11 cellular contexts compared by ENCODE assay signal in genomic region chr11:93528757-93529639, GRCh38. TPM values are rescaled to one million over a fixed set of nuclear protein-coding genes. Genes with fewer than 3 reads are reported as not detected.
DNase-seq lines count a peak whose midpoint lies in the region; ATAC-seq and TF ChIP-seq lines count a peak whose summit lies in the region.
"Had no signal": no experiment of that assay in that cellular context is flagged by ENCODE, and none has a peak within 500 bp of the region (broad histone marks: within the 10 kb centered on the region; RNA-seq: fewer than 3 reads in every experiment).

No MANE protein-coding gene starts in this region.

- ATAC-seq in GM18520 (IDR thresholded peaks at IDR 0.05; ENCODE audit: unreplicated experiment) (no peak), GM18909 (IDR thresholded peaks at IDR 0.05; ENCODE audit: poor library complexity, unreplicated experiment) (no peak)

- peak overlapping the region; percentile 6 for H3K27ac ChIP-seq in mesodermal cell (ENCODE audit: low read depth, low read length, severe bottlenecking)
- peak overlapping the region; percentile 40 to 69 (median 57) for H3K27ac ChIP-seq in transverse colon
- no peak overlapping the region for H3K27ac ChIP-seq in neural progenitor cell

- no peak overlapping the region for H3K4me2 ChIP-seq in neural progenitor cell

- H3K27me3 ChIP-seq in transverse colon: no peaks in the 10 kb centered on the region
- no peaks in the 10 kb centered on the region for H3K27me3 ChIP-seq in neural progenitor cell

- in situ Hi-C loops in transverse colon (cut with MboI; ENCODE audit: low pct_ligation_motif_present in 1 of 4, low pct_unique_long_range_greater_than_20kb in 1 of 4, low sequenced_read_pairs in 3 of 4): loop anchor here in 1 of 4 donors (25.0 kb wide), 1 partner anchor 108 kb away; no protein-coding TSS in a partner anchor

- H3K36me3 ChIP-seq in mesodermal cell (ENCODE audit: control insufficient read depth, insufficient read depth, low read length): no peaks in the 10 kb centered on the region
- no peaks in the 10 kb centered on the region for H3K36me3 ChIP-seq in transverse colon
- H3K36me3 ChIP-seq in neural progenitor cell: no peaks in the 10 kb centered on the region

- 51 to 100% methylated on average over 1 to 2 of the region's 10 CpGs for WGBS in mesodermal cell (ENCODE audit: insufficient coverage in 2 of 2), 2 experiments
- WGBS in transverse colon (ENCODE audit: low coverage in 1 of 2), 2 donors: 59 to 76% methylated on average over 3 to 10 of the region's 10 CpGs

- H3K27me3 Mint-ChIP-seq in activated CD4-positive, alpha-beta T cell treated with anti-CD3 and anti-CD28 coated beads, Interleukin-2, amount 10 ng/mL, durations not matched to agents 7 days and 5 days: no peaks in the 10 kb centered on the region
- H3K27me3 Mint-ChIP-seq in brain (no peaks in the 10 kb centered on the region), neural progenitor cell (ENCODE audit: insufficient read depth, low read depth) (peaks cover 2% of the 10 kb centered on the region)
- H3K27me3 Mint-ChIP-seq: B cell had no signal

- H3K4me3 ChIP-seq in mesodermal cell (ENCODE audit: extremely low read depth, insufficient read depth, low read length, poor library complexity, severe bottlenecking) (no peak overlapping the region), transverse colon (no peak overlapping the region), neural progenitor cell (no peak overlapping the region)

- H3K4me3 Mint-ChIP-seq in activated CD4-positive, alpha-beta T cell treated with anti-CD3 and anti-CD28 coated beads, Interleukin-2, amount 10 ng/mL, durations not matched to agents 7 days and 5 days: no peak overlapping the region
- H3K4me3 Mint-ChIP-seq in brain (peak overlapping the region in 2 of 5 experiments; percentile 18 to 22), neural progenitor cell (no peak overlapping the region)
- H3K4me3 Mint-ChIP-seq: B cell had no signal

- H4K20me1 ChIP-seq in neural progenitor cell (ENCODE audit: low read depth): peaks cover 36% of the 10 kb centered on the region

- TF ChIP-seq EP300 in transverse colon (IDR thresholded peaks at IDR 0.05; ENCODE audit: low read depth): no peak

- H3K9me3 ChIP-seq in mesodermal cell (ENCODE audit: control insufficient read depth, low read length) (no peaks in the 10 kb centered on the region), transverse colon (no peaks in the 10 kb centered on the region), neural progenitor cell (ENCODE audit: low read depth) (no peaks in the 10 kb centered on the region)

- no peak for TF ChIP-seq POLR2A in transverse colon (IDR thresholded peaks at IDR 0.05)

- no peak for DNase-seq in activated CD4-positive, alpha-beta T cell treated with anti-CD3 and anti-CD28 coated beads, Interleukin-2, amount 10 ng/mL, durations not matched to agents 7 days and 5 days
- no peak for DNase-seq in activated CD4-positive, alpha-beta T cell treated with anti-CD3 and anti-CD28 coated beads for 1 hour
- DNase-seq in transverse colon: no peak
- no peak for DNase-seq in neural progenitor cell (ENCODE audit: low spot score)
- DNase-seq: activated CD4-positive, CD25-positive, alpha-beta regulatory T cell; NCI-H2081 treated with DMSO at 0.1 percent for 48 hours had no signal

- H3F3A ChIP-seq in neural progenitor cell (ENCODE audit: low read depth): no peaks in the 10 kb centered on the region

- CTCF ChIA-PET in activated CD4-positive, alpha-beta T cell treated with anti-CD3 and anti-CD28 coated beads, Interleukin-2, amount 10 ng/mL, durations not matched to agents 7 days and 5 days (lab: Charles Lee): no interaction called here

- H3K27ac Mint-ChIP-seq in activated CD4-positive, alpha-beta T cell treated with anti-CD3 and anti-CD28 coated beads, Interleukin-2, amount 10 ng/mL, durations not matched to agents 7 days and 5 days: peak overlapping the region; percentile 77
- H3K27ac Mint-ChIP-seq in brain: peak overlapping the region in 4 of 5 experiments; percentile 48 to 83 (median 74)
- no peak overlapping the region for H3K27ac Mint-ChIP-seq in neural progenitor cell
- H3K27ac Mint-ChIP-seq: B cell had no signal

- H2AFZ ChIP-seq in neural progenitor cell (replicated peaks): no peak overlapping the region

- H3K9me3 Mint-ChIP-seq in activated CD4-positive, alpha-beta T cell treated with anti-CD3 and anti-CD28 coated beads, Interleukin-2, amount 10 ng/mL, durations not matched to agents 7 days and 5 days: no peaks in the 10 kb centered on the region
- H3K9me3 Mint-ChIP-seq in brain (no peaks in the 10 kb centered on the region), neural progenitor cell (no peaks in the 10 kb centered on the region)

- H3K4me1 ChIP-seq in mesodermal cell (ENCODE audit: control insufficient read depth, insufficient read depth, low read length, poor library complexity, severe bottlenecking) (peaks cover 13% of the 10 kb centered on the region), transverse colon (peaks cover 4 to 61% (median 12%) of the 10 kb centered on the region in 4 donors), neural progenitor cell (peaks cover 19% of the 10 kb centered on the region)

- intact Hi-C loops in transverse colon (cut with DNase I; ENCODE audit: low total_unique reads): loop anchor here (5.0 kb wide), 1 partner anchor 1858 kb away; no protein-coding TSS in a partner anchor

- H3K36me3 Mint-ChIP-seq in activated CD4-positive, alpha-beta T cell treated with anti-CD3 and anti-CD28 coated beads, Interleukin-2, amount 10 ng/mL, durations not matched to agents 7 days and 5 days (ENCODE audit: low read depth): peaks cover 11% of the 10 kb centered on the region
- H3K36me3 Mint-ChIP-seq in brain: no peaks in the 10 kb centered on the region
- no peaks in the 10 kb centered on the region for H3K36me3 Mint-ChIP-seq in neural progenitor cell

- no peak for TF ChIP-seq CTCF in brain (conservative IDR thresholded peaks at IDR 0.05)
- no peak for TF ChIP-seq CTCF in transverse colon (IDR thresholded peaks at IDR 0.05)
- no peak for TF ChIP-seq CTCF in neural progenitor cell (IDR thresholded peaks at IDR 0.05)

- H3K4me1 Mint-ChIP-seq in activated CD4-positive, alpha-beta T cell treated with anti-CD3 and anti-CD28 coated beads, Interleukin-2, amount 10 ng/mL, durations not matched to agents 7 days and 5 days: peaks cover 90% of the 10 kb centered on the region
- H3K4me1 Mint-ChIP-seq in brain: peaks cover 73% of the 10 kb centered on the region
- peaks cover 36% of the 10 kb centered on the region for H3K4me1 Mint-ChIP-seq in neural progenitor cell

- H3K79me2 ChIP-seq in neural progenitor cell (ENCODE audit: low read depth): peaks cover 71% of the 10 kb centered on the region

- no peak overlapping the region for H3K9ac ChIP-seq in neural progenitor cell

- POLR2A ChIA-PET in activated CD4-positive, alpha-beta T cell treated with anti-CD3 and anti-CD28 coated beads, Interleukin-2, amount 10 ng/mL, durations not matched to agents 7 days and 5 days (lab: Charles Lee): no interaction called here

RNA-seq across cellular contexts. Expression of gene SMCO4, which starts 14.2 kb away (rescaled TPM):
- 10 to 100 TPM; 35.4 to 41.9 TPM for total RNA-seq in activated CD4-positive, alpha-beta T cell treated with anti-CD3 and anti-CD28 coated beads, Interleukin-2, amount 10 ng/mL, durations not matched to agents 7 days and 5 days
- 14.0 TPM for polyA plus RNA-seq in brain (ENCODE audit: insufficient read depth, low read depth, low replicate concordance)
- polyA plus RNA-seq in mesodermal cell (2013, experiment 1 of 2): 26.9 TPM
- polyA plus RNA-seq in mesodermal cell (2013, experiment 2 of 2): 21.3 TPM
- total RNA-seq in transverse colon (10 to 100 TPM in 3 of 4 donors, not detected in 1; 33.3 to 80.4 (median 37.0) TPM), neural progenitor cell (ENCODE audit: low replicate concordance) (27.8 and 35.1 TPM in 2 replicates)
